In genomic region chr10:123970927-123971286, GRCh38 we compare ENCODE assay signal across 29 cellular contexts.
"Had no signal": no experiment of that assay in that cellular context is flagged by ENCODE, and none has a peak within 500 bp of the region (broad histone marks: within the 10 kb centered on the region; RNA-seq: fewer than 3 reads in every experiment).

No MANE protein-coding gene starts in this region.

- H3K4me3 Mint-ChIP-seq: naive thymus-derived CD4-positive, alpha-beta T cell; nephron; stimulated activated naive CD8-positive, alpha-beta T cell treated with anti-CD3 and anti-CD28 coated beads, Interleukin-15, amount 100 ng/mL, for 72 hours had no signal

- H3K4me1 ChIP-seq: left lung, prostate gland had no signal

- FAIRE-seq: colon, kidney had no signal

- H2AFZ ChIP-seq: hepatocyte had no signal

- H3K36me3 ChIP-seq: gastroesophageal sphincter, heart left ventricle, left lung, prostate gland, right atrium auricular region, suprapubic skin, transverse colon had no signal

- ATAC-seq: esophagus mucosa; gastroesophageal sphincter; heart left ventricle; left cardiac atrium; naive thymus-derived CD4-positive, alpha-beta T cell; sciatic nerve; stimulated activated naive CD8-positive, alpha-beta T cell treated with anti-CD3 and anti-CD28 coated beads, Interleukin-15, amount 100 ng/mL, for 72 hours had no signal

- DNase-seq: dorsolateral prefrontal cortex; effector CD4-positive, alpha-beta T cell; foreskin fibroblast; left cardiac atrium; left lung; mesendoderm; midbrain; naive thymus-derived CD4-positive, alpha-beta T cell; nucleus accumbens; stimulated activated CD4-positive, alpha-beta T cell treated with anti-CD3 and anti-CD28 coated beads, Interleukin-12 subunit alpha, Interleukin-12 subunit beta, amount 100 ng/mL, for 4 hours; stimulated activated CD4-positive, alpha-beta T cell treated with anti-CD3 and anti-CD28 coated beads, Interleukin-1b, Interleukin-23, amount 100 ng/mL, for 48 hours; stimulated activated CD4-positive, alpha-beta T cell treated with anti-CD3 and anti-CD28 coated beads, Interleukin-4, amount 100 ng/mL, for 1 hour; stimulated activated CD8-positive, alpha-beta memory T cell treated with anti-CD3 and anti-CD28 coated beads, Interleukin-4, amount 100 ng/mL, for 48 hours; stimulated activated naive CD4-positive, alpha-beta T cell; stimulated activated naive CD8-positive, alpha-beta T cell treated with anti-CD3 and anti-CD28 coated beads, Interleukin-15, amount 100 ng/mL, for 72 hours; transverse colon had no signal

- H3K27ac Mint-ChIP-seq: naive thymus-derived CD4-positive, alpha-beta T cell; nephron; stimulated activated naive CD8-positive, alpha-beta T cell treated with anti-CD3 and anti-CD28 coated beads, Interleukin-15, amount 100 ng/mL, for 72 hours had no signal

- H3K4me3 ChIP-seq: dorsolateral prefrontal cortex, gastroesophageal sphincter, heart left ventricle, hepatocyte, left lung, prostate gland, right atrium auricular region, smooth muscle cell, suprapubic skin, transverse colon had no signal

- H3K27ac ChIP-seq: dorsolateral prefrontal cortex, epithelial cell of prostate, gastroesophageal sphincter, heart left ventricle, hepatocyte, left lung, prostate gland, right atrium auricular region, suprapubic skin, transverse colon had no signal

- H3K4me2 ChIP-seq: hepatocyte, smooth muscle cell had no signal

- H3K79me2 ChIP-seq: hepatocyte had no signal

- H3K9me3 ChIP-seq: prostate gland, suprapubic skin, transverse colon had no signal

- H3K4me1 Mint-ChIP-seq: nephron; stimulated activated naive CD8-positive, alpha-beta T cell treated with anti-CD3 and anti-CD28 coated beads, Interleukin-15, amount 100 ng/mL, for 72 hours had no signal
